Comparison of ENCODE assay signal across 21 cellular contexts in genomic region chr12:120799417-120800045, GRCh38.
DNase-seq lines count a peak whose midpoint lies in the region; ATAC-seq and TF ChIP-seq lines count a peak whose summit lies in the region.
"Had no signal": no experiment of that assay in that cellular context is flagged by ENCODE, and none has a peak within 500 bp of the region (broad histone marks: within the 10 kb centered on the region; RNA-seq: fewer than 3 reads in every experiment).

No MANE protein-coding gene starts in this region.

- no peak overlapping the region for H3K27ac ChIP-seq in IMR-90 (ENCODE audit: insufficient read depth, low read length)
- H3K27ac ChIP-seq: esophagus squamous epithelium, neural progenitor cell, psoas muscle had no signal

- H3K4me1 ChIP-seq in IMR-90 (ENCODE audit: control insufficient read depth, insufficient read depth, low read length) = no peaks in the 10 kb centered on the region
- no peaks in the 10 kb centered on the region for H3K4me1 ChIP-seq in adipocyte (ENCODE audit: control insufficient read depth, insufficient read depth, low read length)
- H3K4me1 ChIP-seq in mucosa of descending colon (ENCODE audit: low read depth) = peaks cover 12% of the 10 kb centered on the region
- H3K4me1 ChIP-seq: neural progenitor cell had no signal

- no peak overlapping the region for H2AFZ ChIP-seq in IMR-90 (replicated peaks; ENCODE audit: low read length, poor library complexity)
- H2AFZ ChIP-seq: neural progenitor cell had no signal

- H3K4me2 ChIP-seq in IMR-90 (ENCODE audit: low read depth, low read length) = no peak overlapping the region
- H3K4me2 ChIP-seq: neural progenitor cell had no signal

- CTCF ChIA-PET in IMR-90 (lab: Yijun Ruan, JAX) = no interaction called here

- H3K4me3 Mint-ChIP-seq in activated CD4-positive, alpha-beta T cell treated with anti-CD3 and anti-CD28 coated beads, Interleukin-2, amount 10 ng/mL, durations not matched to agents 24 days and 14 days = no peak overlapping the region
- H3K4me3 Mint-ChIP-seq: activated T-cell treated with anti-CD3 and anti-CD28 coated beads, Interleukin-2, amount 50 U/mL, for 4 hours; CD14-positive monocyte; neural progenitor cell had no signal

- peaks cover 14 to 21% of the 10 kb centered on the region in 2 experiments for H3K79me1 ChIP-seq in IMR-90 (ENCODE audit: low read depth in 1 of 2, low read length in 2 of 2)

- H4K5ac ChIP-seq in IMR-90 (ENCODE audit: low read depth, low read length) = no peak overlapping the region

- H3K4me1 Mint-ChIP-seq in activated CD4-positive, alpha-beta T cell treated with anti-CD3 and anti-CD28 coated beads, Interleukin-2, amount 10 ng/mL, durations not matched to agents 24 days and 14 days = peaks cover 38% of the 10 kb centered on the region
- H3K4me1 Mint-ChIP-seq: neural progenitor cell had no signal

- H3K56ac ChIP-seq in IMR-90 (ENCODE audit: extremely low read depth, insufficient read depth, low read length) = no peak overlapping the region

- H2BK20ac ChIP-seq in IMR-90 (ENCODE audit: low read depth, low read length) = no peak overlapping the region

- intact Hi-C loops in activated CD4-positive, alpha-beta T cell treated with anti-CD3 and anti-CD28 coated beads, Interleukin-2, amount 10 ng/mL, durations not matched to agents 24 days and 14 days (cut with micrococcal nuclease) = loop anchor here (5.0 kb wide), 1 partner anchor 238 kb away; the partner anchor contains the start of gene OASL
- intact Hi-C loops in IMR-90 (cut with micrococcal nuclease) (loop anchor here (10.0 kb wide), 1 partner anchor 105 kb away; the partner anchor contains the start of gene SPPL3), mucosa of descending colon (cut with DNase I, micrococcal nuclease) (no loop called here)

- H3K9me1 ChIP-seq in IMR-90 (ENCODE audit: insufficient read depth, low read length) = no peaks in the 10 kb centered on the region; the same call in 1 of the 2 replicates

- H3K27ac Mint-ChIP-seq in activated CD4-positive, alpha-beta T cell treated with anti-CD3 and anti-CD28 coated beads, Interleukin-2, amount 10 ng/mL, durations not matched to agents 24 days and 14 days = peak overlapping the region; percentile 38
- H3K27ac Mint-ChIP-seq: memory B cell, neural progenitor cell had no signal

- no peaks in the 10 kb centered on the region for H3K27me3 Mint-ChIP-seq in activated CD4-positive, alpha-beta T cell treated with anti-CD3 and anti-CD28 coated beads, Interleukin-2, amount 10 ng/mL, durations not matched to agents 24 days and 14 days
- H3K27me3 Mint-ChIP-seq: memory B cell had no signal

- BruUV-seq in IMR-90 (replicated peaks; lab: Mats Ljungman, UMichigan) = no TSS peak

- ATAC-seq in IMR-90 (ENCODE audit: low read depth) = peak; percentile 42
- ATAC-seq in mucosa of descending colon = peak; percentile 49
- ATAC-seq in GM21360 (IDR thresholded peaks at IDR 0.05; ENCODE audit: unreplicated experiment) = no peak
- ATAC-seq in left lobe of liver = no peak
- ATAC-seq: activated T-cell treated with anti-CD3 and anti-CD28 coated beads, Interleukin-2, amount 50 U/mL, for 4 hours; psoas muscle had no signal

- H3K9me3 Mint-ChIP-seq in activated CD4-positive, alpha-beta T cell treated with anti-CD3 and anti-CD28 coated beads, Interleukin-2, amount 10 ng/mL, durations not matched to agents 24 days and 14 days = peaks cover 30% of the 10 kb centered on the region

- POLR2A ChIA-PET in IMR-90 (lab: Charles Lee; ENCODE audit: unreplicated experiment) = no interaction called here

- peaks cover 2% of the 10 kb centered on the region; the same call in 1 of the 2 replicates for H4K20me1 ChIP-seq in IMR-90 (ENCODE audit: insufficient read depth, low read length)

- H3K27me3 ChIP-seq in IMR-90 (ENCODE audit: control insufficient read depth, insufficient read depth, low read length) (no peaks in the 10 kb centered on the region), adipocyte (replicated peaks; ENCODE audit: control insufficient read depth, insufficient read depth, low read length) (no peaks in the 10 kb centered on the region)
- H3K27me3 ChIP-seq: esophagus squamous epithelium, neural progenitor cell had no signal

- H2AK5ac ChIP-seq in IMR-90 (ENCODE audit: low read depth, low read length) = no peak overlapping the region

- H4K91ac ChIP-seq in IMR-90 (ENCODE audit: insufficient read depth, low read depth, low read length) = no peak overlapping the region

- H2BK5ac ChIP-seq in IMR-90 (ENCODE audit: low read depth, low read length, poor library complexity, severe bottlenecking) = no peak overlapping the region

- 81% methylated on average over 2 of the region's 3 CpGs; no CpG with 5 or more reads in 1 of the 2 experiments for WGBS in IMR-90 (ENCODE audit: extremely low coverage in 2 of 2, insufficient read length in 1 of 2), 2 experiments

- peaks cover 42% of the 10 kb centered on the region for H3K36me3 Mint-ChIP-seq in activated CD4-positive, alpha-beta T cell treated with anti-CD3 and anti-CD28 coated beads, Interleukin-2, amount 10 ng/mL, durations not matched to agents 24 days and 14 days (ENCODE audit: low read depth)

- no peak for TF ChIP-seq RAD21 in IMR-90 (IDR thresholded peaks at IDR 0.05; ENCODE audit: low read length)

- H3K36me3 ChIP-seq in IMR-90 (ENCODE audit: control insufficient read depth, insufficient read depth, low read length) (no peaks in the 10 kb centered on the region), adipocyte (ENCODE audit: control insufficient read depth, insufficient read depth, low read length, severe bottlenecking) (no peaks in the 10 kb centered on the region), mucosa of descending colon (ENCODE audit: low read depth) (no peaks in the 10 kb centered on the region)
- H3K36me3 ChIP-seq: neural progenitor cell had no signal

- no peak overlapping the region for H3K4me3 ChIP-seq in IMR-90 (ENCODE audit: insufficient read depth, low read depth, low read length)
- H3K4me3 ChIP-seq in adipocyte (ENCODE audit: low read length) = no peak overlapping the region
- H3K4me3 ChIP-seq in mucosa of descending colon = no peak overlapping the region
- H3K4me3 ChIP-seq: esophagus squamous epithelium, neural progenitor cell, psoas muscle had no signal

- H4K8ac ChIP-seq in IMR-90 (ENCODE audit: low read depth in 2 of 2, low read length in 2 of 2) = no peak overlapping the region

- no peak for TF ChIP-seq POLR2A in IMR-90 (IDR thresholded peaks at IDR 0.05; ENCODE audit: low read depth, low read length)

- H3K9me3 ChIP-seq in IMR-90 (ENCODE audit: control insufficient read depth, insufficient read depth, low read length) (peaks cover 13% of the 10 kb centered on the region), adipocyte (ENCODE audit: control insufficient read depth, low read length) (peaks cover 17% of the 10 kb centered on the region), mucosa of descending colon (peaks cover 14% of the 10 kb centered on the region)

- DNase-seq in activated CD4-positive, alpha-beta T cell treated with anti-CD3 and anti-CD28 coated beads, Interleukin-2, amount 10 ng/mL, durations not matched to agents 24 days and 14 days = no peak
- no peak for DNase-seq in activated CD4-positive, alpha-beta T cell treated with anti-CD3 and anti-CD28 coated beads, Interleukin-2, amount 50 U/mL, for 48 hours
- DNase-seq in IMR-90 (no peak), adipocyte (ENCODE audit: low read depth) (peak; percentile 8), mucosa of descending colon (peak in 1 of 3 donors; percentile 31), LoVo (ENCODE audit: low spot score) (no peak), left lobe of liver (ENCODE audit: low spot score) (no peak)
- DNase-seq: 8988T; activated CD4-positive, CD25-positive, alpha-beta regulatory T cell treated with anti-CD3 and anti-CD28 coated beads, Interleukin-2, amount 50 U/mL, for 72 hours; activated T-cell treated with anti-CD3 and anti-CD28 coated beads, Interleukin-2, amount 50 U/mL, for 4 hours; central memory CD4-positive, alpha-beta T cell; esophagus squamous epithelium; NCI-H2029 treated with DMSO at 0.1 percent for 48 hours; NCI-H510A; psoas muscle; stimulated activated CD4-positive, alpha-beta T cell treated with anti-CD3 and anti-CD28 coated beads, Interleukin-15, amount 100 ng/mL, for 24 hours; stimulated activated naive CD4-positive, alpha-beta T cell treated with Interleukin-2 at 50 U/mL for 16 hours had no signal

- in situ Hi-C loops in IMR-90 (cut with MboI; ENCODE audit: low sequenced_read_pairs) = no loop called here

- no peak overlapping the region for H3K4ac ChIP-seq in IMR-90 (ENCODE audit: low read depth, low read length)

- no peak overlapping the region for H2BK120ac ChIP-seq in IMR-90 (ENCODE audit: low read depth, low read length)

- no peak overlapping the region for H3K23ac ChIP-seq in IMR-90 (ENCODE audit: low read depth, low read length)

- no peak overlapping the region for H3K18ac ChIP-seq in IMR-90 (ENCODE audit: low read depth, low read length)

- no peak for TF ChIP-seq CTCF in IMR-90 (conservative IDR thresholded peaks at IDR 0.05; ENCODE audit: low read depth, low read length)
- no peak for TF ChIP-seq CTCF in mucosa of descending colon (IDR thresholded peaks at IDR 0.05)

- no peak overlapping the region for H3K9ac ChIP-seq in IMR-90 (ENCODE audit: low read depth, low read length)
- no peak overlapping the region for H3K9ac ChIP-seq in adipocyte (ENCODE audit: low read length)
- H3K9ac ChIP-seq: neural progenitor cell had no signal

- dilution Hi-C loops in IMR-90 (cut with HindIII; ENCODE audit: low sequenced_read_pairs, unreplicated experiment) = no loop called here

- no peak overlapping the region for H3K14ac ChIP-seq in IMR-90 (replicated peaks; ENCODE audit: low read depth, low read length)

- no peak overlapping the region for H2BK15ac ChIP-seq in IMR-90 (ENCODE audit: low read depth, low read length)

- no peak overlapping the region for H2AK9ac ChIP-seq in IMR-90 (replicated peaks; ENCODE audit: low read depth, low read length, poor library complexity)

TF ChIP-seq in IMR-90, 13 proteins besides CTCF, POLR2A, EP300 and RAD21 (continues in another document):
- TF ChIP-seq RCOR1 (IDR thresholded peaks at IDR 0.05; ENCODE audit: insufficient replicate concordance, low read length) = no peak
- TF ChIP-seq MAFK (IDR thresholded peaks at IDR 0.05; ENCODE audit: low read depth, low read length) = no peak
- no peak for TF ChIP-seq ELK1 (IDR thresholded peaks at IDR 0.05; ENCODE audit: borderline replicate concordance, low read depth, low read length)
- no peak for TF ChIP-seq CEBPB (IDR thresholded peaks at IDR 0.05; ENCODE audit: low read depth, low read length)
- no peak for TF ChIP-seq NFE2L2 (IDR thresholded peaks at IDR 0.05; ENCODE audit: low read depth, low read length)
- no peak for TF ChIP-seq MXI1 (IDR thresholded peaks at IDR 0.05; ENCODE audit: borderline replicate concordance, low read depth, low read length)

Comparison
In these comparisons a context has a peak if more than half of its experiments do, and no peak if none do; other contexts are left out.
1. ATAC-seq: peak in IMR-90 (single experiment) and mucosa of descending colon (single experiment); none in GM21360 (single experiment) and left lobe of liver (single experiment).
2. intact Hi-C loops: an anchor here in activated CD4-positive, alpha-beta T cell treated with anti-CD3 and anti-CD28 coated beads, Interleukin-2, amount 10 ng/mL, durations not matched to agents 24 days and 14 days (5.0 kb wide) and IMR-90 (10.0 kb wide); none called in mucosa of descending colon.